Comparison of ENCODE assay signal across 17 cellular contexts in the genomic region with DNA sequence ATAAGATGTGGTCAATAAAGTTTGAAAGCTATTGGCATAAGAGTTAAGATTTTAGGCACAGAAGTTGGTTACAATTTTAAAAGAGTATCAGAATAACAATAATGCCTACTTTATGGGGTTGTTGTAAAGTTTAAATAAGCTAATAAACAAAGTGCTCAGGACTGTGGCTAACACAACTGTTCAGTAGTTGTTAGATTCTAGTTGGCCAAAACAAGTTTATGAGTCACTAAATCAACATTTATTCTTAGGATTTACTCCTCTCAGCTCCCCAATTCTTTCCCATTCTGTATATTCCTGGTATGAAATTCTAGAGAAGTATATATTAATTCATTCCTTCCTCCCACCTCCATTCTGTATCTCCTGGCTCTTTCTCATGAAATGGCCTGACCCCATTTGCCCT. TPM values are rescaled to one million over a fixed set of nuclear protein-coding genes. Genes with fewer than 3 reads are reported as not detected.
A peak's percentile ranks its signal among the peaks of the same experiment; 100 is the strongest.
DNase-seq lines count a peak whose midpoint lies in the region; ATAC-seq and TF ChIP-seq lines count a peak whose summit lies in the region.
"Had no signal": no experiment of that assay in that cellular context is flagged by ENCODE, and none has a peak within 500 bp of the region (broad histone marks: within the 10 kb centered on the region; RNA-seq: fewer than 3 reads in every experiment).

No MANE protein-coding gene starts in this region.

- H3K36me3 ChIP-seq in ascending aorta (peaks cover under 1 to 3% of the 10 kb centered on the region in 2 donors), smooth muscle cell (ENCODE audit: low read depth) (no peaks in the 10 kb centered on the region)

- H3K4me1 ChIP-seq in ascending aorta (peaks cover 8 to 31% of the 10 kb centered on the region in 2 donors), smooth muscle cell (ENCODE audit: low read depth) (no peaks in the 10 kb centered on the region)
- H3K4me1 ChIP-seq: parathyroid adenoma had no signal

- intact Hi-C loops in ascending aorta (cut with DNase I), result loop anchor here (5.0 kb wide), 1 partner anchor 45 kb away; the partner anchor contains the start of gene ZBTB2

- H3K4me3 ChIP-seq in ascending aorta (no peak overlapping the region), fibroblast of pulmonary artery (replicated peaks; ENCODE audit: low read depth, low read length) (no peak overlapping the region), smooth muscle cell (peak overlapping the region; percentile 8)
- H3K4me3 ChIP-seq: body of pancreas, dorsolateral prefrontal cortex, heart left ventricle, lung, MG63, skin epidermis had no signal

- H3F3A ChIP-seq in smooth muscle cell (ENCODE audit: low read depth), result no peaks in the 10 kb centered on the region

- no peak overlapping the region for H3K9ac ChIP-seq in smooth muscle cell (ENCODE audit: low read depth)
- H3K9ac ChIP-seq: parathyroid adenoma had no signal

- peak overlapping the region; percentile 56 to 66 for H3K27ac ChIP-seq in ascending aorta
- peak overlapping the region; percentile 23 for H3K27ac ChIP-seq in smooth muscle cell (ENCODE audit: low read depth)
- H3K27ac ChIP-seq: body of pancreas, dorsolateral prefrontal cortex, parathyroid adenoma had no signal

- peak overlapping the region; percentile 29 for H3K4me2 ChIP-seq in smooth muscle cell

- H4K20me1 ChIP-seq in smooth muscle cell (ENCODE audit: low read depth), result peaks cover 6% of the 10 kb centered on the region

- TF ChIP-seq CTCF in ascending aorta (IDR thresholded peaks at IDR 0.05) (no peak), fibroblast of pulmonary artery (IDR thresholded peaks at IDR 0.05; ENCODE audit: low read length, missing control alignments) (no peak), smooth muscle cell (IDR thresholded peaks at IDR 0.05; ENCODE audit: borderline replicate concordance, insufficient read depth, poor library complexity, severe bottlenecking) (no peak)

- DNase-seq in HCEC 1CT (peak; percentile 40), ascending aorta (ENCODE audit: low spot score in 2 of 2) (no peak), fibroblast of pulmonary artery (ENCODE audit: low read depth) (peak; percentile 26), smooth muscle cell (lab: John Stamatoyannopoulos, UW; ENCODE audit: unreplicated experiment) (no peak), superior temporal gyrus (ENCODE audit: extremely low spot score) (no peak)
- DNase-seq in activated CD8-positive, alpha-beta memory T cell treated with anti-CD3 and anti-CD28 coated beads, Interleukin-2, amount 50 U/mL, for 4 hours, result no peak
- DNase-seq: activated CD4-positive, alpha-beta T cell treated with anti-CD3 and anti-CD28 coated beads, Interleukin-2, amount 10 ng/mL, durations not matched to agents 7 days and 5 days; body of pancreas; dorsolateral prefrontal cortex; heart left ventricle; MG63; stimulated activated CD4-positive, alpha-beta T cell treated with anti-CD3 and anti-CD28 coated beads, Interleukin-4, amount 100 ng/mL, for 4 hours; substantia nigra had no signal

- H2AFZ ChIP-seq in smooth muscle cell (ENCODE audit: low read depth), result no peak overlapping the region
- H2AFZ ChIP-seq: parathyroid adenoma had no signal

- H3K79me2 ChIP-seq in smooth muscle cell (ENCODE audit: low read depth), result peaks cover 29% of the 10 kb centered on the region

- H3K27me3 ChIP-seq in ascending aorta, result no peaks in the 10 kb centered on the region
- no peaks in the 10 kb centered on the region for H3K27me3 ChIP-seq in smooth muscle cell (ENCODE audit: low read depth)
- H3K27me3 ChIP-seq: body of pancreas, dorsolateral prefrontal cortex, heart left ventricle, MG63 had no signal

- no peaks in the 10 kb centered on the region for H3K9me3 ChIP-seq in ascending aorta
- no peaks in the 10 kb centered on the region for H3K9me3 ChIP-seq in smooth muscle cell (replicated peaks; ENCODE audit: low read depth)
- H3K9me3 ChIP-seq: body of pancreas, heart left ventricle, MG63 had no signal

- no peak for ATAC-seq in HG02852 (IDR thresholded peaks at IDR 0.05; ENCODE audit: unreplicated experiment)
- ATAC-seq: body of pancreas had no signal

RNA-seq across cellular contexts. Expression of gene RMND1, which starts 14.5 kb away (rescaled TPM):
- total RNA-seq in ascending aorta (3.8 TPM), smooth muscle cell (22.0 and 27.9 TPM in 2 replicates)
- 13.0 and 16.2 TPM in 2 replicates for polyA plus RNA-seq in smooth muscle cell

RNA-seq across cellular contexts. Expression of gene ZBTB2, which starts 46.0 kb away (rescaled TPM):
- 9.9 TPM for total RNA-seq in ascending aorta
- 10.7 and 15.1 TPM in 2 replicates for total RNA-seq in smooth muscle cell
- 4.1 and 7.1 TPM in 2 replicates for polyA plus RNA-seq in smooth muscle cell

RNA-seq across cellular contexts. Expression of gene CCDC170, which starts 56.4 kb away (rescaled TPM):
- total RNA-seq in ascending aorta, result not detected
- 0.45 and 0.63 TPM in 2 replicates for total RNA-seq in smooth muscle cell
- polyA plus RNA-seq in smooth muscle cell, result 0.05 and 0.27 TPM in 2 replicates
- total RNA-seq: activated CD4-positive, alpha-beta T cell treated with anti-CD3 and anti-CD28 coated beads, Interleukin-2, amount 10 ng/mL, durations not matched to agents 7 days and 5 days had no signal

Comparison
In these comparisons a context has a peak if more than half of its experiments do, and no peak if none do; other contexts are left out.
1. DNase-seq: peak in HCEC 1CT (single experiment) and fibroblast of pulmonary artery (single experiment); none in ascending aorta (0 of 2), smooth muscle cell (single experiment), activated CD8-positive, alpha-beta memory T cell treated with anti-CD3 and anti-CD28 coated beads, Interleukin-2, amount 50 U/mL, for 4 hours (single experiment) and superior temporal gyrus (single experiment).